1 cellular context compared by ENCODE assay signal in the genomic region with DNA sequence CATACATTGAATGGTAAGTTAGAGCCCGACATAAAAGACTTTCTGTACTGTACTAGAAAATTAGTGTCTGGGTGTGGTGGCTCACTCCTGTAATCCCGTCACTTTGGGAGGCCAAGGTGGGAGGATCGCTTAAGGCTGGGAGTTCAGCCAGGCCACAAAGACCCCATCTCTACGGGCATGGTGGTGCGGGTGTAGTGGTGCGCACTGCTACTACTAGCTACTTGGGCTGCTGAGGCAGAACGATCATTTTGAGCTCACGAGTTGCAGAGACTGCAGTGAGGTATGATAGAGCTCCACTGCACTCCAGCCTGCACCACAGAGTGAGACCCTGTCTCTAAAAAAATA.
TF ChIP-seq lines count a peak whose summit lies in the region.

No MANE protein-coding gene starts in this region.

TF ChIP-seq in HepG2, 621 proteins besides CTCF, POLR2A, EP300 and RAD21:
- peak; percentile 23; the same call in 1 of the 2 replicates for TF ChIP-seq ZNF687 (CRISPR knock-in tag; IDR thresholded peaks at IDR 0.05)
- TF ChIP-seq PRPF4 (IDR thresholded peaks at IDR 0.05; ENCODE audit: low read depth, low read length, poor library complexity, severe bottlenecking): peak; percentile 36
- no peak for TF ChIP-seq ZNF644 (CRISPR knock-in tag; IDR thresholded peaks at IDR 0.05; ENCODE audit: low read depth)
- TF ChIP-seq ZBTB38 (CRISPR knock-in tag; IDR thresholded peaks at IDR 0.05): peak; percentile 89
- TF ChIP-seq, protein P1, sequence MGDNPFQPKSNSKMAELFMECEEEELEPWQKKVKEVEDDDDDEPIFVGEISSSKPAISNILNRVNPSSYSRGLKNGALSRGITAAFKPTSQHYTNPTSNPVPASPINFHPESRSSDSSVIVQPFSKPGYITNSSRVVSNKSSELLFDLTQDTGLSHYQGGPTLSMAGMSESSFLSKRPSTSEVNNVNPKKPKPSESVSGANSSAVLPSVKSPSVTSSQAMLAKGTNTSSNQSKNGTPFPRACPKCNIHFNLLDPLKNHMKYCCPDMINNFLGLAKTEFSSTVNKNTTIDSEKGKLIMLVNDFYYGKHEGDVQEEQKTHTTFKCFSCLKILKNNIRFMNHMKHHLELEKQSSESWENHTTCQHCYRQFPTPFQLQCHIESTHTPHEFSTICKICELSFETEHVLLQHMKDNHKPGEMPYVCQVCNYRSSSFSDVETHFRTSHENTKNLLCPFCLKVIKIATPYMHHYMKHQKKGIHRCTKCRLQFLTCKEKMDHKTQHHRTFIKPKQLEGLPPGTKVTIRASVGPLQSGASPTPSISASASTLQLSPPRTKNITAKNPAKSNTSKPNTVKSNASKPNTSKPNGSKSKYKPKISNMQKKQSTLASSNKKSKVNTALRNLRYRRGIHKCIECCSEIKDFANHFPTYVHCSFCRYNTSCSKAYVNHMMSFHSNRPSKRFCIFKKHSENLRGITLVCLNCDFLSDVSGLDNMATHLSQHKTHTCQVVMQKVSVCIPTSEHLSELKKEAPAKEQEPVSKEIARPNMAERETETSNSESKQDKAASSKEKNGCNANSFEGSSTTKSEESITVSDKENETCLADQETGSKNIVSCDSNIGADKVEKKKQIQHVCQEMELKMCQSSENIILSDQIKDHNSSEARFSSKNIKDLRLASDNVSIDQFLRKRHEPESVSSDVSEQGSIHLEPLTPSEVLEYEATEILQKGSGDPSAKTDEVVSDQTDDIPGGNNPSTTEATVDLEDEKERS (CRISPR knock-in tag; IDR thresholded peaks at IDR 0.05): no peak
- no peak for TF ChIP-seq TBL1XR1 (IDR thresholded peaks at IDR 0.05; ENCODE audit: borderline replicate concordance, low read length, partially characterized antibody)
